ENCODE assay signal across 23 cellular contexts in the genomic region with DNA sequence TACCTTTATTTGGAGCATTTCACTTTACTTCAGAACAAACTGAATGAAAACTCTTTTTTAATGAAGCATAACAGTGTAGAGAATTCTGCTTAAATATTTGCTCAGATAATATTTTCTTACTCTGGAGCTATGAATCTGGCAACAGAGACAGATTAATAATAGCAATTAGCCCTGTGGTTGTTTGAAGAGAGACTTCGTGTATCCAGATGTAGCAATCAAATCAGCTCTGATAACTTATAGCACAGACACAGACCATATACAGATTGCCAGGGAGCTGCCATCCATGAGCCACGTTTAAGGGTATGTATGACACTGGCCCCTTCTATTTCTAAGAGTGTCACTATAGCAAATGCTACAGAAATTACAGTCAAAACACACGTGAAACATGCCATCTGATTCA.
"Had no signal": no experiment of that assay in that cellular context is flagged by ENCODE, and none has a peak within 500 bp of the region (broad histone marks: within the 10 kb centered on the region; RNA-seq: fewer than 3 reads in every experiment).

No MANE protein-coding gene starts in this region.

- H3K27ac ChIP-seq: breast epithelium, gastroesophageal sphincter, neutrophil, right lobe of liver, uterus, WERI-Rb-1 had no signal

- H3K4me3 ChIP-seq: breast epithelium, gastroesophageal sphincter, mucosa of descending colon, right lobe of liver, uterus had no signal

- DNase-seq: activated CD4-positive, alpha-beta T cell treated with anti-CD3 and anti-CD28 coated beads for 48 hours; activated CD4-positive, alpha-beta T cell treated with anti-CD3 and anti-CD28 coated beads, Interleukin-2, amount 50 U/mL, for 48 hours; activated CD8-positive, alpha-beta memory T cell treated with anti-CD3 and anti-CD28 coated beads, Interleukin-2, amount 50 U/mL, for 4 hours; activated gamma-delta T cell treated with Interleukin-2 at 50 U/mL for 16 hours; activated naive CD8-positive, alpha-beta T cell treated with anti-CD3 and anti-CD28 coated beads, Interleukin-2, amount 50 U/mL, for 24 hours; activated T-cell treated with anti-CD3 and anti-CD28 coated beads, Interleukin-2, amount 50 U/mL, for 1 hour; central memory CD4-positive, alpha-beta T cell; hippocampal formation; left cardiac atrium; left ventricle myocardium superior; mucosa of descending colon; right lobe of liver; stimulated activated CD4-positive, alpha-beta T cell treated with anti-CD3 and anti-CD28 coated beads, Interleukin-12 subunit alpha, Interleukin-12 subunit beta, amount 100 ng/mL, for 4 hours; stimulated activated CD4-positive, alpha-beta T cell treated with anti-CD3 and anti-CD28 coated beads, Interleukin-4, amount 100 ng/mL, for 1 hour; stimulated activated naive CD8-positive, alpha-beta T cell treated with anti-CD3 and anti-CD28 coated beads, Interleukin-15, amount 100 ng/mL, for 72 hours; substantia nigra; uterus; WERI-Rb-1 had no signal

- H3K9me3 ChIP-seq: breast epithelium, gastroesophageal sphincter, mucosa of descending colon, neutrophil, right lobe of liver, uterus had no signal

- H3K4me1 ChIP-seq: breast epithelium, gastroesophageal sphincter, right lobe of liver, uterus had no signal

- H3K27me3 ChIP-seq: breast epithelium, neutrophil, right lobe of liver, uterus had no signal

- H3K36me3 ChIP-seq: breast epithelium, gastroesophageal sphincter, neutrophil, right lobe of liver, uterus, WERI-Rb-1 had no signal

- ATAC-seq: activated CD4-positive, CD25-positive, alpha-beta regulatory T cell treated with anti-CD3 and anti-CD28 coated beads, Interleukin-2, amount 50 U/mL, for 24 hours; activated naive CD8-positive, alpha-beta T cell treated with anti-CD3 and anti-CD28 coated beads, Interleukin-2, amount 50 U/mL, for 24 hours; gastroesophageal sphincter; left cardiac atrium; left ventricle myocardium superior; mucosa of descending colon; right lobe of liver; stimulated activated effector memory CD8-positive, alpha-beta T cell treated with anti-CD3 and anti-CD28 coated beads, Interleukin-12 subunit alpha, Interleukin-12 subunit beta, amount 100 ng/mL, for 72 hours; stimulated activated naive CD8-positive, alpha-beta T cell treated with anti-CD3 and anti-CD28 coated beads, Interleukin-15, amount 100 ng/mL, for 72 hours had no signal
